Comparison of ENCODE assay signal across 34 cellular contexts in the genomic region with DNA sequence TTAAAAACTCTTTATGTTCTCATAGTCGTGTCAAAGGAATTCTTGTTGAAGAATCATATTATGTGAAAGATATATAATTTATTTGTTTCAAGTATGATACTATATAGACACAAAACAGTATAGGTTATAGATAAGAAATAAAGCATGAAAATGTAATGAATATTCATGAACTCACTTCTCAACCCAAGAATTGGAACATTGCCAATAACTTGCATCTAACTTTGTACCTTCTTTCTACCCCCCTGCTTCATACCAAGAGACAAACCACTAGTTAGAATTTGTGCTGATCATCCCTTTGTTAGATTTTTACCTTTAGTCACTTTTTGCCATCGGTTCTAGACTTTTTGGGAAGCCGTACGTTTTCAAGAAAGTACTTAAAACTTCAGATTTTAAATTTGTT.
"Had no signal": no experiment of that assay in that cellular context is flagged by ENCODE, and none has a peak within 500 bp of the region (broad histone marks: within the 10 kb centered on the region; RNA-seq: fewer than 3 reads in every experiment).

No MANE protein-coding gene starts in this region.

- H3K9me3 ChIP-seq: body of pancreas, breast epithelium had no signal

- H3K4me3 ChIP-seq: adrenal gland, body of pancreas, breast epithelium had no signal

- H3K9me3 Mint-ChIP-seq: activated B cell treated with CpG ODN at 0.5 μM for 24 hours; activated CD4-positive, alpha-beta memory T cell treated with anti-CD3 and anti-CD28 coated beads for 36 hours; activated CD4-positive, alpha-beta T cell treated with anti-CD3 and anti-CD28 coated beads, Interleukin-2, amount 10 ng/mL, durations not matched to agents 24 days and 14 days; activated CD8-positive, alpha-beta T cell treated with anti-CD3 and anti-CD28 coated beads for 36 hours; activated naive CD4-positive, alpha-beta T cell treated with anti-CD3 and anti-CD28 coated beads for 36 hours; activated naive CD4-positive, alpha-beta T cell treated with anti-CD3 and anti-CD28 coated beads, Interleukin-2, amount 50 U/mL, for 72 hours; activated naive CD8-positive, alpha-beta T cell treated with anti-CD3 and anti-CD28 coated beads for 36 hours; activated T-cell treated with anti-CD3 and anti-CD28 coated beads, Interleukin-2, amount 50 U/mL, for 4 hours; activated T-cell treated with anti-CD3 and anti-CD28 coated beads, Interleukin-2, amount 50 U/mL, for 72 hours; activated T-helper 1 cell treated with anti-CD3 and anti-CD28 coated beads, Interleukin-12 subunit alpha, Interleukin-12 subunit beta, Interleukin-2, Interleukin-4 antibody, amounts not matched to agents 30 ng/mL and 10 ng/mL and 1 ng/mL, durations not matched to agents 14 hours and 24 hours and 36 hours; activated T-helper 17 cell treated with anti-CD3 and anti-CD28 coated beads, Interleukin-2, amount 50 U/mL, for 72 hours; T-helper 2 cell treated with Interferon-gamma antibody and Interleukin-4, amounts not matched to agents 5 μg/mL and 100 μg/mL, for 36 hours had no signal

- H3K27me3 ChIP-seq: adrenal gland, body of pancreas, brain microvascular endothelial cell, breast epithelium had no signal

- H3K4me1 Mint-ChIP-seq: activated CD4-positive, alpha-beta T cell treated with anti-CD3 and anti-CD28 coated beads, Interleukin-2, amount 10 ng/mL, durations not matched to agents 24 days and 14 days; activated naive CD8-positive, alpha-beta T cell treated with anti-CD3 and anti-CD28 coated beads for 36 hours; activated T-helper 17 cell treated with anti-CD3 and anti-CD28 coated beads, Interleukin-2, amount 50 U/mL, for 72 hours had no signal

- DNase-seq: activated B cell treated with CpG ODN at 0.5 μM for 24 hours; activated CD4-positive, alpha-beta memory T cell treated with anti-CD3 and anti-CD28 coated beads for 36 hours; activated CD4-positive, alpha-beta T cell treated with anti-CD3 and anti-CD28 coated beads for 4 hours; activated CD4-positive, alpha-beta T cell treated with anti-CD3 and anti-CD28 coated beads, Interleukin-2, amount 10 ng/mL, durations not matched to agents 24 days and 14 days; activated CD4-positive, alpha-beta T cell treated with anti-CD3 and anti-CD28 coated beads, Interleukin-2, amount 50 U/mL, for 1 hour; activated CD4-positive, alpha-beta T cell treated with anti-CD3 and anti-CD28 coated beads, Interleukin-2, amount 50 U/mL, for 4 hours; activated CD4-positive, CD25-positive, alpha-beta regulatory T cell treated with anti-CD3 and anti-CD28 coated beads, Interleukin-2, amount 50 U/mL, for 72 hours; activated CD8-positive, alpha-beta memory T cell treated with anti-CD3 and anti-CD28 coated beads, Interleukin-2, amount 50 U/mL, for 4 hours; activated CD8-positive, alpha-beta T cell treated with anti-CD3 and anti-CD28 coated beads for 36 hours; activated effector memory CD4-positive, alpha-beta T cell treated with anti-CD3 and anti-CD28 coated beads, Interleukin-2, amount 50 U/mL, for 16 hours; activated gamma-delta T cell treated with Interleukin-2 at 50 U/mL for 16 hours; activated naive CD4-positive, alpha-beta T cell; activated naive CD4-positive, alpha-beta T cell treated with anti-CD3 and anti-CD28 coated beads for 36 hours; activated naive CD4-positive, alpha-beta T cell treated with anti-CD3 and anti-CD28 coated beads, Interleukin-2, amount 50 U/mL, for 16 hours; activated naive CD8-positive, alpha-beta T cell treated with anti-CD3 and anti-CD28 coated beads for 36 hours; activated T-cell treated with anti-CD3 and anti-CD28 coated beads for 4 hours; activated T-cell treated with anti-CD3 and anti-CD28 coated beads, Interleukin-2, amount 50 U/mL, for 1 hour; activated T-cell treated with anti-CD3 and anti-CD28 coated beads, Interleukin-2, amount 50 U/mL, for 4 hours; activated T-cell treated with anti-CD3 and anti-CD28 coated beads, Interleukin-2, amount 50 U/mL, for 72 hours; adrenal gland; amniotic stem cell; aorta; body of pancreas; brain microvascular endothelial cell; central memory CD4-positive, alpha-beta T cell; T-helper 9 cell had no signal

- H3K27ac Mint-ChIP-seq: activated B cell treated with CpG ODN at 0.5 μM for 24 hours; activated CD4-positive, alpha-beta memory T cell treated with anti-CD3 and anti-CD28 coated beads for 36 hours; activated CD4-positive, alpha-beta T cell treated with anti-CD3 and anti-CD28 coated beads, Interleukin-2, amount 10 ng/mL, durations not matched to agents 24 days and 14 days; activated CD8-positive, alpha-beta T cell treated with anti-CD3 and anti-CD28 coated beads for 36 hours; activated naive CD4-positive, alpha-beta T cell treated with anti-CD3 and anti-CD28 coated beads for 36 hours; activated naive CD4-positive, alpha-beta T cell treated with anti-CD3 and anti-CD28 coated beads, Interleukin-2, amount 50 U/mL, for 72 hours; activated naive CD8-positive, alpha-beta T cell treated with anti-CD3 and anti-CD28 coated beads for 36 hours; activated T-cell treated with anti-CD3 and anti-CD28 coated beads, Interleukin-2, amount 50 U/mL, for 72 hours; activated T-helper 1 cell treated with anti-CD3 and anti-CD28 coated beads, Interleukin-12 subunit alpha, Interleukin-12 subunit beta, Interleukin-2, Interleukin-4 antibody, amounts not matched to agents 30 ng/mL and 10 ng/mL and 1 ng/mL, durations not matched to agents 14 hours and 24 hours and 36 hours; activated T-helper 17 cell treated with anti-CD3 and anti-CD28 coated beads, Interleukin-2, amount 50 U/mL, for 72 hours; T-helper 2 cell treated with Interferon-gamma antibody and Interleukin-4, amounts not matched to agents 5 μg/mL and 100 μg/mL, for 36 hours had no signal

- ATAC-seq: activated CD8-positive, alpha-beta T cell treated with anti-CD3 and anti-CD28 coated beads for 36 hours; activated naive CD4-positive, alpha-beta T cell treated with anti-CD3 and anti-CD28 coated beads, Interleukin-2, amount 50 U/mL, for 72 hours; activated T-cell treated with anti-CD3 and anti-CD28 coated beads, Interleukin-2, amount 50 U/mL, for 4 hours; activated T-cell treated with anti-CD3 and anti-CD28 coated beads, Interleukin-2, amount 50 U/mL, for 72 hours; activated T-helper 17 cell treated with anti-CD3 and anti-CD28 coated beads, Interleukin-2, amount 50 U/mL, for 72 hours; body of pancreas had no signal

- H3K4me1 ChIP-seq: adrenal gland, breast epithelium had no signal

- H3K27ac ChIP-seq: adrenal gland, body of pancreas, brain microvascular endothelial cell, breast epithelium, VCaP had no signal

- H3K36me3 ChIP-seq: adrenal gland had no signal

- H3K27me3 Mint-ChIP-seq: activated B cell treated with CpG ODN at 0.5 μM for 24 hours; activated CD4-positive, alpha-beta memory T cell treated with anti-CD3 and anti-CD28 coated beads for 36 hours; activated CD4-positive, alpha-beta T cell treated with anti-CD3 and anti-CD28 coated beads, Interleukin-2, amount 10 ng/mL, durations not matched to agents 24 days and 14 days; activated CD8-positive, alpha-beta T cell treated with anti-CD3 and anti-CD28 coated beads for 36 hours; activated naive CD8-positive, alpha-beta T cell treated with anti-CD3 and anti-CD28 coated beads for 36 hours; activated T-helper 17 cell treated with anti-CD3 and anti-CD28 coated beads, Interleukin-2, amount 50 U/mL, for 72 hours had no signal

- H3K4me3 Mint-ChIP-seq: activated B cell treated with CpG ODN at 0.5 μM for 24 hours; activated CD4-positive, alpha-beta memory T cell treated with anti-CD3 and anti-CD28 coated beads for 36 hours; activated CD4-positive, alpha-beta T cell treated with anti-CD3 and anti-CD28 coated beads, Interleukin-2, amount 10 ng/mL, durations not matched to agents 24 days and 14 days; activated CD8-positive, alpha-beta T cell treated with anti-CD3 and anti-CD28 coated beads for 36 hours; activated naive CD4-positive, alpha-beta T cell treated with anti-CD3 and anti-CD28 coated beads for 36 hours; activated naive CD8-positive, alpha-beta T cell treated with anti-CD3 and anti-CD28 coated beads for 36 hours; activated T-cell treated with anti-CD3 and anti-CD28 coated beads, Interleukin-2, amount 50 U/mL, for 4 hours; activated T-cell treated with anti-CD3 and anti-CD28 coated beads, Interleukin-2, amount 50 U/mL, for 72 hours; activated T-helper 1 cell treated with anti-CD3 and anti-CD28 coated beads, Interleukin-12 subunit alpha, Interleukin-12 subunit beta, Interleukin-2, Interleukin-4 antibody, amounts not matched to agents 30 ng/mL and 10 ng/mL and 1 ng/mL, durations not matched to agents 14 hours and 24 hours and 36 hours; activated T-helper 17 cell treated with anti-CD3 and anti-CD28 coated beads, Interleukin-2, amount 50 U/mL, for 72 hours; T-helper 2 cell treated with Interferon-gamma antibody and Interleukin-4, amounts not matched to agents 5 μg/mL and 100 μg/mL, for 36 hours had no signal

- FAIRE-seq: astrocyte, TTC549 had no signal
